Comparison of ENCODE assay signal across 5 cellular contexts in the genomic region with DNA sequence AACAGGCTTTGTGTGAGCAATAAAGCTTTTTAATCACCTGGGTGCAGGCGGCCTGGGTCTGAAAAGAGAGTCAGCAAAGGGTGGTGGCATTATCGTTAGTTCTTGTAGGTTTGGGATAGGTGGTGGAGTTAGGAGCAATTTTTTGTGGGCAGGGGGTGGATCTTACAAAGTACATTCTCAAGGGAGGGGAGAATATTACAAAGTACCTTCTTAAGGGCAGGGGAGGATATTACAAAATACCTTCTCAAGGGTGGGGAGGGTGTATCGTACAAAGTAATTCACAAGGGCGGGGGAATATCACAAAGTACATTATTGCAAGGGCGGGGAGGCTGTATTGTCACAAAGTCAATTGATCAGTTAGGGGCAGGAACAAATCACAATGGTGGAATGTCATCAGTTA. TPM values are rescaled to one million over a fixed set of nuclear protein-coding genes. Genes with fewer than 3 reads are reported as not detected.
"Had no signal": no experiment of that assay in that cellular context is flagged by ENCODE, and none has a peak within 500 bp of the region (broad histone marks: within the 10 kb centered on the region; RNA-seq: fewer than 3 reads in every experiment).

No MANE protein-coding gene starts in this region.

RNA-seq across cellular contexts. Expression of a gene that starts 10.2 kb away (rescaled TPM):
- total RNA-seq: HepG2, HT-29, HT1080 had no signal
- polyA plus RNA-seq: HepG2, IgD-negative memory B cell had no signal

RNA-seq across cellular contexts. Expression of a gene that starts 21.9 kb away (rescaled TPM):
- polyA plus RNA-seq: IgD-negative memory B cell had no signal

RNA-seq across cellular contexts. Expression of a gene that starts 27.2 kb away (rescaled TPM):
- total RNA-seq: HT-29, HT1080, IMR-90 had no signal
- polyA plus RNA-seq: IgD-negative memory B cell, IMR-90 had no signal
